In genomic region chr6:159967621-159968020, GRCh38 we compare ENCODE assay signal across 8 cellular contexts. TPM values are rescaled to one million over a fixed set of nuclear protein-coding genes. Genes with fewer than 3 reads are reported as not detected.
DNase-seq lines count a peak whose midpoint lies in the region; ATAC-seq and TF ChIP-seq lines count a peak whose summit lies in the region.
"Not testable (repeated sequence)": the region's sequence is repeated elsewhere in the genome, so short reads cannot be mapped to it uniquely, and the experiment has no call there.

No MANE protein-coding gene starts in this region.

- peak overlapping the region; percentile 24 for H3K27ac Mint-ChIP-seq in activated CD4-positive, alpha-beta T cell treated with anti-CD3 and anti-CD28 coated beads, Interleukin-2, amount 10 ng/mL, durations not matched to agents 24 days and 14 days
- not testable (repeated sequence) for H3K27ac Mint-ChIP-seq in activated naive CD8-positive, alpha-beta T cell treated with anti-CD3 and anti-CD28 coated beads for 36 hours; neural progenitor cell
- H3K27ac Mint-ChIP-seq in immature natural killer cell: peak overlapping the region in 4 of 6 donors; percentile 30 to 93 (median 81)

- not testable (repeated sequence) for TF ChIP-seq CTCF in A673 (conservative IDR thresholded peaks at IDR 0.05; ENCODE audit: low read depth, low read length); HCT116 (IDR thresholded peaks at IDR 0.05 in 2 of 3, conservative IDR thresholded peaks at IDR 0.05 in 1 of 3; ENCODE audit: borderline replicate concordance in 1 of 3, insufficient read depth in 1 of 3, low read depth in 2 of 3, low read length in 2 of 3); Panc1 (IDR thresholded peaks at IDR 0.05); neural progenitor cell (IDR thresholded peaks at IDR 0.05); vagina (IDR thresholded peaks at IDR 0.05)

- not testable (repeated sequence) for ATAC-seq in HCT116, Panc1

- POLR2A ChIA-PET in A673 (lab: Charles Lee; ENCODE audit: low non-redundant PET); HCT116 (lab: Charles Lee); Panc1 (lab: Charles Lee): not testable (repeated sequence)

- not testable (repeated sequence) for TF ChIP-seq RAD21 in HCT116 (IDR thresholded peaks at IDR 0.05; ENCODE audit: low read depth)

- not testable (repeated sequence) for H2AFZ ChIP-seq in HCT116 (ENCODE audit: low read depth, low read length, poor library complexity, severe bottlenecking); neural progenitor cell (replicated peaks)

- H3K79me2 ChIP-seq in HCT116 (ENCODE audit: insufficient read depth, low read length) (peaks cover 28% of the 10 kb centered on the region), neural progenitor cell (ENCODE audit: low read depth) (peaks cover 35% of the 10 kb centered on the region)

- intact Hi-C loops in A673 (cut with micrococcal nuclease; ENCODE audit: unreplicated experiment); Panc1 (cut with micrococcal nuclease; ENCODE audit: unreplicated experiment): not testable (repeated sequence)
- intact Hi-C loops in HCT116 (cut with micrococcal nuclease): loop anchor here (5.0 kb wide), 1 partner anchor 180 kb away; the partner anchor contains the start of gene TCP1
- intact Hi-C loops in activated CD4-positive, alpha-beta T cell treated with anti-CD3 and anti-CD28 coated beads, Interleukin-2, amount 10 ng/mL, durations not matched to agents 24 days and 14 days (cut with micrococcal nuclease): loop anchor here (2.0 kb wide), 3 partner anchors 37 to 277 kb away; partner anchors contain the start of gene MRPL18
- intact Hi-C loops in vagina (cut with DNase I): loop anchor here (10.0 kb wide), 1 partner anchor 273 kb away; the partner anchor contains the start of gene SOD2

- H3K9me2 ChIP-seq in HCT116 (ENCODE audit: insufficient read depth): not testable (repeated sequence)

- H3K27ac ChIP-seq in A673 (ENCODE audit: low read depth, low read length, poor library complexity, severe bottlenecking); HCT116 (ENCODE audit: low read depth, low read length); neural progenitor cell: not testable (repeated sequence)
- peak overlapping the region; percentile 96; the same call in 1 of the 2 replicates for H3K27ac ChIP-seq in Panc1 (ENCODE audit: low read length)
- peak overlapping the region; percentile 93 for H3K27ac ChIP-seq in vagina

- H4K20me1 ChIP-seq in HCT116 (ENCODE audit: insufficient read depth); neural progenitor cell (ENCODE audit: low read depth): not testable (repeated sequence)

- H3K9me3 ChIP-seq in A673 (ENCODE audit: low read depth, low read length, poor library complexity, severe bottlenecking); HCT116 (ENCODE audit: control insufficient read depth in 1 of 2, insufficient read depth in 1 of 2, low read depth in 1 of 2, low read length in 2 of 2); Panc1 (ENCODE audit: control insufficient read depth, insufficient read depth, low read depth, low read length); neural progenitor cell (ENCODE audit: low read depth); vagina: not testable (repeated sequence)

- peak overlapping the region; percentile 82 for H3K4me2 ChIP-seq in HCT116 (ENCODE audit: low read length)
- H3K4me2 ChIP-seq in neural progenitor cell: not testable (repeated sequence)

- CTCF ChIA-PET in A673 (lab: Charles Lee); HCT116 (lab: Charles Lee); Panc1 (lab: Charles Lee): not testable (repeated sequence)

- peaks cover 27% of the 10 kb centered on the region for H3K27me3 Mint-ChIP-seq in activated CD4-positive, alpha-beta T cell treated with anti-CD3 and anti-CD28 coated beads, Interleukin-2, amount 10 ng/mL, durations not matched to agents 24 days and 14 days
- H3K27me3 Mint-ChIP-seq in activated naive CD8-positive, alpha-beta T cell treated with anti-CD3 and anti-CD28 coated beads for 36 hours; neural progenitor cell (ENCODE audit: insufficient read depth, low read depth): not testable (repeated sequence)
- peaks cover 5 to 16% (median 8%) of the 10 kb centered on the region in 3 donors for H3K27me3 Mint-ChIP-seq in immature natural killer cell (ENCODE audit: low read depth in 3 of 3)

- H3K4me1 Mint-ChIP-seq in activated CD4-positive, alpha-beta T cell treated with anti-CD3 and anti-CD28 coated beads, Interleukin-2, amount 10 ng/mL, durations not matched to agents 24 days and 14 days: peaks cover 28% of the 10 kb centered on the region
- peaks cover 26% of the 10 kb centered on the region for H3K4me1 Mint-ChIP-seq in activated naive CD8-positive, alpha-beta T cell treated with anti-CD3 and anti-CD28 coated beads for 36 hours
- peaks cover 31 to 34% of the 10 kb centered on the region in 2 donors for H3K4me1 Mint-ChIP-seq in immature natural killer cell
- H3K4me1 Mint-ChIP-seq in neural progenitor cell: peaks cover 24% of the 10 kb centered on the region

- not testable (repeated sequence) for BruUV-seq in A673 (replicated peaks; lab: Mats Ljungman, UMichigan); HCT116 (replicated peaks; lab: Mats Ljungman, UMichigan); Panc1 (replicated peaks; lab: Mats Ljungman, UMichigan)

- in situ Hi-C loops in Panc1 (cut with HindIII; ENCODE audit: low pct_unique_long_range_greater_than_20kb, low sequenced_read_pairs): not testable (repeated sequence)

- not testable (repeated sequence) for H3K27me3 ChIP-seq in A673 (replicated peaks; ENCODE audit: insufficient read depth, low read depth, low read length, poor library complexity); Panc1 (ENCODE audit: control insufficient read depth, insufficient read depth, low read length); vagina
- H3K27me3 ChIP-seq in HCT116 (ENCODE audit: insufficient read depth, low read length) (peaks cover 12% of the 10 kb centered on the region; the same call in 1 of the 2 replicates), neural progenitor cell (peaks cover 52% of the 10 kb centered on the region)

- not testable (repeated sequence) for DNase-seq in A673 (ENCODE audit: low spot score); HCT116 (ENCODE audit: low read depth, low spot score); Panc1 (ENCODE audit: low read depth, low spot score); activated CD4-positive, alpha-beta T cell treated with anti-CD3 and anti-CD28 coated beads, Interleukin-2, amount 10 ng/mL, durations not matched to agents 24 days and 14 days; activated naive CD8-positive, alpha-beta T cell treated with anti-CD3 and anti-CD28 coated beads for 36 hours; immature natural killer cell; neural progenitor cell (ENCODE audit: low spot score); vagina (ENCODE audit: extremely low spot score in 2 of 2)

- H3K4me3 ChIP-seq in A673 (ENCODE audit: low read depth, low read length, poor library complexity, severe bottlenecking) (peak overlapping the region; percentile 95), neural progenitor cell (peak overlapping the region; percentile 94)
- H3K4me3 ChIP-seq in HCT116 (replicated peaks in 1 of 2; ENCODE audit: low read depth in 1 of 2, low read length in 2 of 2); Panc1 (ENCODE audit: low read depth in 2 of 2, low read length in 2 of 2); vagina: not testable (repeated sequence)

- peaks cover 26% of the 10 kb centered on the region for H3K4me1 ChIP-seq in A673 (ENCODE audit: insufficient read depth, low read length, poor library complexity, severe bottlenecking)
- H3K4me1 ChIP-seq in HCT116 (ENCODE audit: control insufficient read depth in 1 of 2, insufficient read depth in 2 of 2, low read length in 2 of 2): peaks cover 8 to 20% of the 10 kb centered on the region in 2 experiments; a peak in 2 of 4 replicates
- H3K4me1 ChIP-seq in Panc1 (ENCODE audit: control insufficient read depth, insufficient read depth, low read length): peaks cover 16% of the 10 kb centered on the region
- H3K4me1 ChIP-seq in neural progenitor cell: peaks cover 18% of the 10 kb centered on the region
- peaks cover 33% of the 10 kb centered on the region for H3K4me1 ChIP-seq in vagina

- H3F3A ChIP-seq in neural progenitor cell (ENCODE audit: low read depth): not testable (repeated sequence)

- peaks cover 17% of the 10 kb centered on the region for H3K36me3 Mint-ChIP-seq in activated CD4-positive, alpha-beta T cell treated with anti-CD3 and anti-CD28 coated beads, Interleukin-2, amount 10 ng/mL, durations not matched to agents 24 days and 14 days (ENCODE audit: low read depth)
- peaks cover 20% of the 10 kb centered on the region for H3K36me3 Mint-ChIP-seq in activated naive CD8-positive, alpha-beta T cell treated with anti-CD3 and anti-CD28 coated beads for 36 hours
- not testable (repeated sequence) for H3K36me3 Mint-ChIP-seq in immature natural killer cell, neural progenitor cell

- H3K36me3 ChIP-seq in A673 (ENCODE audit: insufficient read depth, low read length, poor library complexity, severe bottlenecking); HCT116 (ENCODE audit: control insufficient read depth in 1 of 2, insufficient read depth in 2 of 2, low read length in 2 of 2); Panc1 (ENCODE audit: control insufficient read depth, insufficient read depth, low read length); neural progenitor cell; vagina: not testable (repeated sequence)

- RAD21 ChIA-PET in HCT116 (lab: Charles Lee; ENCODE audit: low non-redundant PET in 1 of 2, low total read pairs in 2 of 2, uncharacterized antibody in 2 of 2, unreplicated experiment in 2 of 2): not testable (repeated sequence)

- H3K9ac ChIP-seq in HCT116 (ENCODE audit: low read length): peak overlapping the region; percentile 70; the same call in 1 of the 2 replicates
- H3K9ac ChIP-seq in neural progenitor cell: not testable (repeated sequence)

- not testable (repeated sequence) for H3K4me3 Mint-ChIP-seq in activated CD4-positive, alpha-beta T cell treated with anti-CD3 and anti-CD28 coated beads, Interleukin-2, amount 10 ng/mL, durations not matched to agents 24 days and 14 days
- H3K4me3 Mint-ChIP-seq in activated naive CD8-positive, alpha-beta T cell treated with anti-CD3 and anti-CD28 coated beads for 36 hours: peak overlapping the region; percentile 22
- H3K4me3 Mint-ChIP-seq in immature natural killer cell (peak overlapping the region in 3 of 5 donors; percentile 80 to 86 (median 84)), neural progenitor cell (peak overlapping the region; percentile 95)

- H3K9me3 Mint-ChIP-seq in activated CD4-positive, alpha-beta T cell treated with anti-CD3 and anti-CD28 coated beads, Interleukin-2, amount 10 ng/mL, durations not matched to agents 24 days and 14 days; activated naive CD8-positive, alpha-beta T cell treated with anti-CD3 and anti-CD28 coated beads for 36 hours; immature natural killer cell; neural progenitor cell: not testable (repeated sequence)

- not testable (repeated sequence) for TF ChIP-seq POLR2A in HCT116 (IDR thresholded peaks at IDR 0.05; ENCODE audit: borderline replicate concordance, extremely low read depth, insufficient read depth, insufficient read length); vagina (IDR thresholded peaks at IDR 0.05)

RNA-seq across cellular contexts. Expression of gene IGF2R, which starts 1.3 kb away (rescaled TPM):
- total RNA-seq in A673 (2021) (64.7 and 67.4 TPM in 2 replicates), HCT116 (2021; ENCODE audit: unreplicated experiment) (37.0 TPM), Panc1 (2021; ENCODE audit: unreplicated experiment) (163 TPM), neural progenitor cell (ENCODE audit: low replicate concordance) (35.1 and 46.1 TPM in 2 replicates), vagina (73.4 TPM)
- polyA plus RNA-seq in HCT116 (2012): 24.4 and 26.4 TPM in 2 replicates
- polyA plus RNA-seq in Panc1 (2012; ENCODE audit: insufficient read length): 140 TPM
- 75.1 and 77.9 TPM in 2 replicates for total RNA-seq in activated CD4-positive, alpha-beta T cell treated with anti-CD3 and anti-CD28 coated beads, Interleukin-2, amount 10 ng/mL, durations not matched to agents 24 days and 14 days
- 10 to 100 TPM; 74.9 to 77.7 TPM for total RNA-seq in activated naive CD8-positive, alpha-beta T cell treated with anti-CD3 and anti-CD28 coated beads for 36 hours
- 10 to 100 TPM; 17.2 to 54.9 (median 21.4) TPM for polyA plus RNA-seq in immature natural killer cell
